Comparison of ENCODE assay signal across 12 cellular contexts in the genomic region with DNA sequence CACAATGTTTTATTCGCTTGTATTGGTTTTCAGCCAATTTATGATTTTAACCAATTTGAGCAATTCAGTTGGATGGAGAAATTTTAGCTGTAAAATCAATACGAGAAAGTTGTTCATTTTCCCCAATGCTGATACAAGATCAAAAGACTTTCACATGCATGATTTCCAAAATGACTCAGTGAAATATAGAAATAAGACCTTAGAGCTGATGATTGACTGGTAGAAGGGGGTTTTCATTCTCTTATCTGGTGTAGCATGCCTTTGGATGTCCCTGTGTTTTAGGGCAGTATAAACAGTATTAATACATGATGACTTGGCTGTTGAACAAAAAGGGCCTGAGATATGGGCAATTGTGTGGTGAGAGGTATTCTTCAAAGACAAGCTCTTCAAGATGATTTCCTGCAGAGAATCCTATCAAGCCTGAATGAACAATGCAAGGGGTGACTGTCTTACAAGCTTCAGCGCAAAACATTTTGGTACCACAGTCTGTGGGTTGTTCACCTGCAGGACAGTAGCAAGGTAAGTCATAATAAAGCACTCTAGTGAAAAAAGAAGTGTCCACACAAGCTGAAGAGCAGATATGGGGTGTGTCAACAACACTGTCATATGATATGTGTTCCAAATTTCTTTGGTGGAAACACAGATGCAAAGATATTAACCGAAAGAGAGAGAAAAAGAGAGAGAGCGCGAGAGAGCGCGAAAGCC.
DNase-seq lines count a peak whose midpoint lies in the region; ATAC-seq, FAIRE-seq and TF ChIP-seq lines count a peak whose summit lies in the region.
"Had no signal": no experiment of that assay in that cellular context is flagged by ENCODE, and none has a peak within 500 bp of the region (broad histone marks: within the 10 kb centered on the region; RNA-seq: fewer than 3 reads in every experiment).

No MANE protein-coding gene starts in this region.

- intact Hi-C loops in PC-9 (cut with micrococcal nuclease; ENCODE audit: unreplicated experiment) (loop anchor here (1.0 to 5.0 kb wide), 2 partner anchors 24 to 67 kb away; no protein-coding TSS in a partner anchor), mammary epithelial cell (cut with micrococcal nuclease) (no loop called here)

- in situ Hi-C loops in mammary epithelial cell (cut with MboI; ENCODE audit: low sequenced_read_pairs in 2 of 2) = no loop called here

- H3K9me3 ChIP-seq in PC-9 (ENCODE audit: insufficient read depth, low read depth) (no peaks in the 10 kb centered on the region; the same call in 1 of the 2 replicates), keratinocyte (ENCODE audit: control insufficient read depth, low read depth, low read length) (no peaks in the 10 kb centered on the region), mammary epithelial cell (replicated peaks; ENCODE audit: insufficient read depth, low read length) (no peaks in the 10 kb centered on the region)

- H3K79me2 ChIP-seq in PC-9 (ENCODE audit: low read depth) (no peaks in the 10 kb centered on the region), keratinocyte (ENCODE audit: control insufficient read depth, insufficient read depth, low read length) (no peaks in the 10 kb centered on the region), mammary epithelial cell (ENCODE audit: insufficient read depth, low read length) (no peaks in the 10 kb centered on the region)

- H3K4me2 ChIP-seq in PC-9 = peak overlapping the region; percentile 5; the same call in 1 of the 2 replicates
- peak overlapping the region; percentile 99 for H3K4me2 ChIP-seq in keratinocyte (ENCODE audit: control insufficient read depth, extremely low read depth, insufficient read depth, low read depth, low read length)
- H3K4me2 ChIP-seq in mammary epithelial cell (ENCODE audit: insufficient read depth, low read depth, low read length) = no peak overlapping the region
- H3K4me2 ChIP-seq: neural progenitor cell had no signal

- CTCF ChIA-PET in PC-9 (lab: Charles Lee) = interaction anchor here (0.5 kb wide), 1 partner anchor 76 kb away, joined by 3 read pairs; no protein-coding TSS in a partner anchor
- CTCF ChIA-PET in mammary epithelial cell (lab: Charles Lee; ENCODE audit: low non-redundant PET) = no interaction called here

- H3K9me1 ChIP-seq in keratinocyte (ENCODE audit: control insufficient read depth, extremely low read depth, insufficient read depth, low read length) = no peaks in the 10 kb centered on the region

- no peaks in the 10 kb centered on the region for H3K9me2 ChIP-seq in PC-9 (ENCODE audit: insufficient read depth)

- dilution Hi-C loops in keratinocyte (cut with MboI; ENCODE audit: extremely low pct_ligation_motif_present, low sequenced_read_pairs) = no loop called here
- dilution Hi-C loops in mammary epithelial cell (cut with HindIII; ENCODE audit: low sequenced_read_pairs) = no loop called here

- H3K9ac ChIP-seq in keratinocyte (ENCODE audit: control insufficient read depth, extremely low read depth, insufficient read depth, low read length) (no peak overlapping the region), mammary epithelial cell (ENCODE audit: insufficient read depth, low read length) (no peak overlapping the region)
- H3K9ac ChIP-seq: neural progenitor cell had no signal

- H2AFZ ChIP-seq in PC-9 (no peak overlapping the region), keratinocyte (ENCODE audit: control insufficient read depth, low read length) (peak overlapping the region; percentile 94), mammary epithelial cell (ENCODE audit: low read depth, low read length) (no peak overlapping the region)
- H2AFZ ChIP-seq: neural progenitor cell had no signal

- peak; percentile 28 for DNase-seq in DMS53 (lab: John Stamatoyannopoulos, UW)
- DNase-seq in PC-9 = no peak
- no peak for DNase-seq in keratinocyte (ENCODE audit: low read depth, low spot score)
- no peak for DNase-seq in HuH-7.5 (ENCODE audit: low spot score)
- no peak for DNase-seq in mammary epithelial cell
- no peak for DNase-seq in KG1 (lab: John Stamatoyannopoulos, UW)
- DNase-seq in activated gamma-delta T cell (lab: John Stamatoyannopoulos, UW) = no peak
- DNase-seq: dorsolateral prefrontal cortex, NCI-H1930 had no signal

- peak; percentile 23 for ATAC-seq in GM21528 (IDR thresholded peaks at IDR 0.05; ENCODE audit: low FRiP score, unreplicated experiment)

- peak; percentile 87 for FAIRE-seq in keratinocyte (lab: Jason Lieb, UNC)

- H3K27ac ChIP-seq in PC-9 (no peak overlapping the region), keratinocyte (ENCODE audit: control insufficient read depth, insufficient read depth, low read length) (peak overlapping the region; percentile 49), mammary epithelial cell (ENCODE audit: insufficient read depth, low read depth, low read length) (no peak overlapping the region)
- H3K27ac ChIP-seq: dorsolateral prefrontal cortex, neural progenitor cell, SK-N-MC had no signal

- peaks cover 23% of the 10 kb centered on the region; the same call in 1 of the 2 replicates for H3F3A ChIP-seq in PC-9 (ENCODE audit: insufficient read depth, low read depth)

- H4K20me1 ChIP-seq in PC-9 (ENCODE audit: insufficient read depth) = no peaks in the 10 kb centered on the region
- no peaks in the 10 kb centered on the region for H4K20me1 ChIP-seq in keratinocyte (ENCODE audit: control insufficient read depth, extremely low read depth, insufficient read depth, low read length)
- no peaks in the 10 kb centered on the region for H4K20me1 ChIP-seq in mammary epithelial cell (ENCODE audit: insufficient read depth, low read length)

- no peak overlapping the region for H3K4me3 ChIP-seq in PC-9
- H3K4me3 ChIP-seq in keratinocyte (ENCODE audit: control insufficient read depth in 2 of 3, extremely low read depth in 1 of 3, insufficient read depth in 2 of 3, low read depth in 1 of 3, low read length in 3 of 3) = peak overlapping the region in 2 of 3 experiments; percentile 59 to 62
- no peak overlapping the region for H3K4me3 ChIP-seq in mammary epithelial cell (replicated peaks in 1 of 3; ENCODE audit: insufficient read depth in 1 of 3, low read depth in 2 of 3, low read length in 3 of 3)
- H3K4me3 ChIP-seq: neural progenitor cell, SK-N-MC had no signal

- no peaks in the 10 kb centered on the region for H3K27me3 ChIP-seq in PC-9 (ENCODE audit: insufficient read depth, low read depth)
- no peaks in the 10 kb centered on the region for H3K27me3 ChIP-seq in keratinocyte (ENCODE audit: control insufficient read depth, extremely low read depth, insufficient read depth, low read length)
- H3K27me3 ChIP-seq in mammary epithelial cell (ENCODE audit: insufficient read depth, low read length) = no peaks in the 10 kb centered on the region
- H3K27me3 ChIP-seq: dorsolateral prefrontal cortex, neural progenitor cell had no signal

- no TSS peak for BruUV-seq in PC-9 (replicated peaks; lab: Mats Ljungman, UMichigan)
- BruUV-seq in mammary epithelial cell (replicated peaks; lab: Mats Ljungman, UMichigan) = no TSS peak

- POLR2A ChIA-PET in PC-9 (lab: Charles Lee; ENCODE audit: unreplicated experiment) = interaction anchor here (0.5 to 0.6 kb wide), 2 partner anchors 9 to 13 kb away, joined by 3 to 7 read pairs; no protein-coding TSS in a partner anchor

- H3K4me1 ChIP-seq in PC-9 (replicated peaks; ENCODE audit: insufficient read depth) = peaks cover 45% of the 10 kb centered on the region
- peaks cover 22% of the 10 kb centered on the region for H3K4me1 ChIP-seq in keratinocyte (ENCODE audit: control insufficient read depth, extremely low read depth, insufficient read depth, low read length)
- peaks cover 11% of the 10 kb centered on the region for H3K4me1 ChIP-seq in mammary epithelial cell (ENCODE audit: insufficient read depth, low read length)
- H3K4me1 ChIP-seq: neural progenitor cell had no signal

- no peaks in the 10 kb centered on the region for H3K36me3 ChIP-seq in PC-9 (ENCODE audit: low read depth)
- no peaks in the 10 kb centered on the region for H3K36me3 ChIP-seq in keratinocyte (ENCODE audit: control insufficient read depth in 2 of 2, extremely low read depth in 1 of 2, insufficient read depth in 2 of 2, low read length in 2 of 2)
- no peaks in the 10 kb centered on the region for H3K36me3 ChIP-seq in mammary epithelial cell (ENCODE audit: insufficient read depth, low read length)
- H3K36me3 ChIP-seq: neural progenitor cell had no signal

- 97% methylated on average over 8 of the region's 8 CpGs for WGBS in mammary epithelial cell (ENCODE audit: low coverage, missing lambda C conversion rate)

- TF ChIP-seq CTCF in PC-9 (conservative IDR thresholded peaks at IDR 0.05) (no peak), keratinocyte (optimal IDR thresholded peaks at IDR 0.05 in 1 of 3, IDR thresholded peaks at IDR 0.05 in 1 of 3, conservative IDR thresholded peaks at IDR 0.05 in 1 of 3; ENCODE audit: extremely low read depth in 1 of 3, insufficient read depth in 2 of 3, low read length in 3 of 3) (no peak), mammary epithelial cell (conservative IDR thresholded peaks at IDR 0.05 in 1 of 2, IDR thresholded peaks at IDR 0.05 in 1 of 2; ENCODE audit: extremely low read depth in 1 of 2, insufficient read depth in 1 of 2, low read depth in 1 of 2, low read length in 2 of 2) (no peak)

Comparison
In these comparisons a context has a peak if more than half of its experiments do, and no peak if none do; other contexts are left out.
1. H3K4me3 ChIP-seq: peak in keratinocyte (2 of 3); none in PC-9 (single experiment) and mammary epithelial cell (0 of 3).